In genomic region chr7:76476742-76477474, GRCh38 we compare ENCODE assay signal across 9 cellular contexts. TPM values are rescaled to one million over a fixed set of nuclear protein-coding genes. Genes with fewer than 3 reads are reported as not detected.
A peak's percentile ranks its signal among the peaks of the same experiment; 100 is the strongest.
DNase-seq lines count a peak whose midpoint lies in the region; ATAC-seq and TF ChIP-seq lines count a peak whose summit lies in the region.
"Not testable (repeated sequence)": the region's sequence is repeated elsewhere in the genome, so short reads cannot be mapped to it uniquely, and the experiment has no call there.
"Had no signal": no experiment of that assay in that cellular context is flagged by ENCODE, and none has a peak within 500 bp of the region (broad histone marks: within the 10 kb centered on the region; RNA-seq: fewer than 3 reads in every experiment).

No MANE protein-coding gene starts in this region.

- intact Hi-C loops in MCF 10A (cut with micrococcal nuclease), result not testable (repeated sequence)

- not testable (repeated sequence) for H3K27me3 ChIP-seq in RWPE2 (ENCODE audit: insufficient read depth, poor library complexity, severe bottlenecking); foreskin keratinocyte

- not testable (repeated sequence) for H3K4me1 ChIP-seq in RWPE2 (ENCODE audit: insufficient read depth, poor library complexity, severe bottlenecking); foreskin keratinocyte

- not testable (repeated sequence) for H3K4me1 Mint-ChIP-seq in MCF 10A (ENCODE audit: insufficient read depth, unreplicated experiment); central memory CD8-positive, alpha-beta T cell

- not testable (repeated sequence) for BruUV-seq in MCF 10A (replicated peaks; lab: Mats Ljungman, UMichigan)

- not testable (repeated sequence) for DNase-seq in RWPE2 (ENCODE audit: low spot score); central memory CD8-positive, alpha-beta T cell (ENCODE audit: low spot score in 2 of 2); epithelial cell of prostate (ENCODE audit: low read depth, low spot score)
- DNase-seq in MCF 10A (ENCODE audit: unreplicated experiment), result peak; percentile 50
- peak; percentile 68 to 82 for DNase-seq in foreskin keratinocyte

- not testable (repeated sequence) for H3K4me3 ChIP-seq in RWPE2 (ENCODE audit: severe bottlenecking)

- not testable (repeated sequence) for H3K36me3 ChIP-seq in RWPE2 (ENCODE audit: low read depth)

- H3K36me3 Mint-ChIP-seq in MCF 10A (ENCODE audit: insufficient read depth, unreplicated experiment), result peaks cover 31% of the 10 kb centered on the region
- H3K36me3 Mint-ChIP-seq in central memory CD8-positive, alpha-beta T cell (ENCODE audit: insufficient read depth), result peaks cover 11% of the 10 kb centered on the region

- H3K4me3 Mint-ChIP-seq in MCF 10A (ENCODE audit: unreplicated experiment); central memory CD8-positive, alpha-beta T cell: not testable (repeated sequence)

- H3K9me3 Mint-ChIP-seq in MCF 10A (ENCODE audit: unreplicated experiment); central memory CD8-positive, alpha-beta T cell: not testable (repeated sequence)

- POLR2A ChIA-PET in MCF 10A (lab: Yijun Ruan, JAX), result not testable (repeated sequence)

- not testable (repeated sequence) for H3K9me3 ChIP-seq in RWPE2 (ENCODE audit: severe bottlenecking)

- H3K27ac ChIP-seq in RWPE2 (ENCODE audit: poor library complexity, severe bottlenecking) (peak overlapping the region; percentile 34), epithelial cell of prostate (peak overlapping the region; percentile 63), foreskin keratinocyte (peak overlapping the region; percentile 76)

- CTCF ChIA-PET in MCF 10A (lab: Yijun Ruan, JAX), result not testable (repeated sequence)

- TF ChIP-seq CTCF in RWPE2 (IDR thresholded peaks at IDR 0.05; ENCODE audit: poor library complexity, severe bottlenecking); MCF 10A (IDR thresholded peaks at IDR 0.05; ENCODE audit: unreplicated experiment); foreskin keratinocyte (conservative IDR thresholded peaks at IDR 0.05): not testable (repeated sequence)

- not testable (repeated sequence) for H3K27me3 Mint-ChIP-seq in MCF 10A (ENCODE audit: insufficient read depth, unreplicated experiment); central memory CD8-positive, alpha-beta T cell

- peak overlapping the region; percentile 82 for H3K27ac Mint-ChIP-seq in MCF 10A (ENCODE audit: low read depth, unreplicated experiment)
- peak overlapping the region; percentile 49 for H3K27ac Mint-ChIP-seq in central memory CD8-positive, alpha-beta T cell (ENCODE audit: low read depth)

- ATAC-seq in RWPE2 (ENCODE audit: low read depth), result peak; percentile 72
- ATAC-seq in central memory CD8-positive, alpha-beta T cell (replicated peaks; ENCODE audit: extremely low read depth, poor library complexity, severe bottlenecking), result not testable (repeated sequence)
- peak; percentile 66 for ATAC-seq in foreskin keratinocyte

RNA-seq across cellular contexts. Expression of gene DTX2, which starts 15.4 kb away (rescaled TPM):
- total RNA-seq in MCF 10A (2022) (29.9 and 35.2 TPM in 2 replicates), foreskin keratinocyte (31.8 and 32.1 TPM in 2 replicates)
- polyA plus RNA-seq in foreskin keratinocyte, result 38.6 and 41.0 TPM in 2 replicates

RNA-seq across cellular contexts. Expression of gene UPK3B, which starts 33.4 kb away (rescaled TPM):
- 1.0 and 1.1 TPM in 2 replicates for total RNA-seq in MCF 10A (2022)
- 1.0 and 2.6 TPM in 2 replicates for total RNA-seq in foreskin keratinocyte
- 1.1 and 4.2 TPM in 2 replicates for polyA plus RNA-seq in foreskin keratinocyte
- total RNA-seq: A673, Daoy had no signal
- polyA plus RNA-seq: BJ; CD4-positive, alpha-beta memory T cell had no signal

RNA-seq across cellular contexts. Expression of gene ZP3, which starts 52.2 kb away (rescaled TPM):
- 5.6 TPM in 2 replicates for total RNA-seq in MCF 10A (2022)
- total RNA-seq in foreskin keratinocyte, result 7.8 and 10.2 TPM in 2 replicates
- 9.8 and 10.3 TPM in 2 replicates for polyA plus RNA-seq in foreskin keratinocyte
